In genomic region chr9:105389789-105390188, GRCh38 we compare ENCODE assay signal across 23 cellular contexts.
"Had no signal": no experiment of that assay in that cellular context is flagged by ENCODE, and none has a peak within 500 bp of the region (broad histone marks: within the 10 kb centered on the region; RNA-seq: fewer than 3 reads in every experiment).

No MANE protein-coding gene starts in this region.

- H3K9me3 Mint-ChIP-seq: activated T-helper 17 cell treated with anti-CD3 and anti-CD28 coated beads, Interleukin-2, amount 50 U/mL, for 72 hours; central memory CD8-positive, alpha-beta T cell; memory B cell; nephron; stimulated activated memory B cell treated with anti-CD40 and anti-IgM and Interleukin-4, amounts not matched to agents 10 μg/mL and 1 μg/mL and 100 μg/mL, for 72 hours had no signal

- H3K27ac Mint-ChIP-seq: activated naive CD8-positive, alpha-beta T cell; activated T-helper 17 cell treated with anti-CD3 and anti-CD28 coated beads, Interleukin-2, amount 50 U/mL, for 72 hours; memory B cell; nephron; stimulated activated memory B cell treated with anti-CD40 and anti-IgM and Interleukin-4, amounts not matched to agents 10 μg/mL and 1 μg/mL and 100 μg/mL, for 72 hours had no signal

- H3K9me3 ChIP-seq: adrenal gland, ascending aorta, stomach, suprapubic skin, tibial nerve had no signal

- H3K36me3 ChIP-seq: adrenal gland had no signal

- H3K4me3 ChIP-seq: adrenal gland, ascending aorta, coronary artery, stomach, suprapubic skin, tibial nerve had no signal

- H3K4me1 ChIP-seq: ascending aorta, foreskin keratinocyte, stomach, suprapubic skin had no signal

- H3K4me3 Mint-ChIP-seq: activated naive CD8-positive, alpha-beta T cell; activated T-helper 17 cell treated with anti-CD3 and anti-CD28 coated beads, Interleukin-2, amount 50 U/mL, for 72 hours; central memory CD8-positive, alpha-beta T cell; memory B cell; nephron; stimulated activated memory B cell treated with anti-CD40 and anti-IgM and Interleukin-4, amounts not matched to agents 10 μg/mL and 1 μg/mL and 100 μg/mL, for 72 hours had no signal

- H3K27ac ChIP-seq: adrenal gland, ascending aorta, coronary artery, foreskin keratinocyte, stomach, suprapubic skin, tibial nerve, VCaP had no signal

- H3K27me3 Mint-ChIP-seq: central memory CD8-positive, alpha-beta T cell; stimulated activated memory B cell treated with anti-CD40 and anti-IgM and Interleukin-4, amounts not matched to agents 10 μg/mL and 1 μg/mL and 100 μg/mL, for 72 hours had no signal

- H3K27me3 ChIP-seq: adrenal gland, ascending aorta, foreskin keratinocyte, stomach, suprapubic skin, tibial nerve had no signal

- DNase-seq: activated CD4-positive, alpha-beta T cell treated with anti-CD3 and anti-CD28 coated beads for 1 hour; activated CD4-positive, alpha-beta T cell treated with anti-CD3 and anti-CD28 coated beads, Interleukin-2, amount 50 U/mL, for 1 hour; activated T-cell treated with anti-CD3 and anti-CD28 coated beads, Interleukin-2, amount 50 U/mL, for 1 hour; adrenal gland; foreskin keratinocyte; hippocampal formation; islet precursor cell; left colon; small intestine; stimulated activated CD4-positive, alpha-beta T cell treated with anti-CD3 and anti-CD28 coated beads, Interleukin-15, amount 100 ng/mL, for 24 hours; stomach had no signal

- H3K36me3 Mint-ChIP-seq: memory B cell; stimulated activated memory B cell treated with anti-CD40 and anti-IgM and Interleukin-4, amounts not matched to agents 10 μg/mL and 1 μg/mL and 100 μg/mL, for 72 hours had no signal

- ATAC-seq: activated T-helper 17 cell treated with anti-CD3 and anti-CD28 coated beads, Interleukin-2, amount 50 U/mL, for 72 hours; foreskin keratinocyte; left colon; sciatic nerve; stimulated activated memory B cell treated with anti-CD40 and anti-IgM and Interleukin-4, amounts not matched to agents 10 μg/mL and 1 μg/mL and 100 μg/mL, for 72 hours had no signal
